In genomic region chr1:62237950-62238374, GRCh38 we compare ENCODE assay signal across 14 cellular contexts. TPM values are rescaled to one million over a fixed set of nuclear protein-coding genes. Genes with fewer than 3 reads are reported as not detected.
"Had no signal": no experiment of that assay in that cellular context is flagged by ENCODE, and none has a peak within 500 bp of the region (broad histone marks: within the 10 kb centered on the region; RNA-seq: fewer than 3 reads in every experiment).

No MANE protein-coding gene starts in this region.

- H3K36me3 ChIP-seq: ovary, tibial artery had no signal

- H3K4me3 ChIP-seq: dorsolateral prefrontal cortex, ovary, skin epidermis, tibial artery had no signal

- H3K27ac ChIP-seq: dorsolateral prefrontal cortex, ovary, skin epidermis, tibial artery had no signal

- ATAC-seq: activated naive CD4-positive, alpha-beta T cell treated with anti-CD3 and anti-CD28 coated beads, Interleukin-2, amount 50 U/mL, for 72 hours; left cardiac atrium had no signal

- DNase-seq: activated effector memory CD4-positive, alpha-beta T cell treated with anti-CD3 and anti-CD28 coated beads, Interleukin-2, amount 50 U/mL, for 16 hours; activated T-cell treated with anti-CD3 and anti-CD28 coated beads, Interleukin-2, amount 50 U/mL, for 1 hour; amniotic stem cell; dorsolateral prefrontal cortex; hypothalamus; left cardiac atrium; ovary; tibial artery had no signal

- H3K27me3 ChIP-seq: ovary, tibial artery had no signal

- H3K4me1 ChIP-seq: tibial artery had no signal

- H3K9me3 ChIP-seq: ovary, tibial artery had no signal

RNA-seq across cellular contexts. Expression of gene L1TD1, which starts 43.3 kb away (rescaled TPM):
- total RNA-seq: glomerular endothelial cell; lung microvascular endothelial cell; natural killer cell treated with Interleukin-12 subunit alpha and Interleukin-12 subunit beta and Interleukin-15 and Interleukin-18, amount 100 ng/mL, for 72 hours; T-helper 2 cell treated with Interferon-gamma antibody and Interleukin-4, amounts not matched to agents 100 ng/mL and 5 ng/mL, for 36 hours had no signal
